ENCODE assay signal across 33 cellular contexts in the genomic region with DNA sequence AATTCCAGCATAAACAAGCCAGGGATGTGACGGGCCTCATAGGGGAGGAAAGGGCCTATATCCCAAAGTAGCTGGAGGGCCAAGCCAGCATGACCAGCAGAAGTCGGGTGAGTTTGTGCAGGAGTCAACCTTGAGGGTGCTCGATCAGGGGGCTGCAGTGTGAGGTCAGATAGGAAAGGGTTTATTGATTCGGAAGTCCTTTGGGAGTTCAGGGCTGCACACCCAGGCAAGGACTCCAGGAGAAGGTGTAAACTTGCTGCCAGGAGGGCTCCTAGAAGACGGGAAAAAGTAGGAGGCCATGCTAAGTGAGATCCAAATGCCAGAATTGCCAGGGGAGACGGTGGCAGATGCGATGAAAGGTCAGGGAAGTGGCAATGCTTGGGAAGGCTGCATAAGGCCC. TPM values are rescaled to one million over a fixed set of nuclear protein-coding genes. Genes with fewer than 3 reads are reported as not detected.
"Had no signal": no experiment of that assay in that cellular context is flagged by ENCODE, and none has a peak within 500 bp of the region (broad histone marks: within the 10 kb centered on the region; RNA-seq: fewer than 3 reads in every experiment).

No MANE protein-coding gene starts in this region.

- H3K36me3 Mint-ChIP-seq: brain had no signal

- H3K9me3 ChIP-seq: MG63, Peyer's patch, SJSA1, SK-N-SH had no signal

- H3K36me3 ChIP-seq: MG63, Peyer's patch, WERI-Rb-1 had no signal

- ATAC-seq: activated CD8-positive, alpha-beta memory T cell treated with anti-CD3 and anti-CD28 coated beads, Interleukin-2, amount 10 ng/mL, durations not matched to agents 7 days and 5 days had no signal

- H3K27me3 ChIP-seq: MG63, Peyer's patch, SJSA1 had no signal

- H3K27ac Mint-ChIP-seq: brain had no signal

- H3K27ac ChIP-seq: Peyer's patch, SJSA1, WERI-Rb-1 had no signal

- FAIRE-seq: bronchial epithelial cell had no signal

- DNase-seq: activated CD4-positive, alpha-beta T cell treated with anti-CD3 and anti-CD28 coated beads for 1 hour; activated CD4-positive, alpha-beta T cell treated with anti-CD3 and anti-CD28 coated beads for 48 hours; activated CD4-positive, alpha-beta T cell treated with anti-CD3 and anti-CD28 coated beads, Interleukin-2, amount 50 U/mL, for 48 hours; activated CD4-positive, CD25-positive, alpha-beta regulatory T cell; activated CD8-positive, alpha-beta memory T cell treated with anti-CD3 and anti-CD28 coated beads for 24 hours; activated CD8-positive, alpha-beta memory T cell treated with anti-CD3 and anti-CD28 coated beads, Interleukin-2, amount 10 ng/mL, durations not matched to agents 7 days and 5 days; activated CD8-positive, alpha-beta memory T cell treated with anti-CD3 and anti-CD28 coated beads, Interleukin-2, amount 50 U/mL, for 48 hours; activated effector memory CD4-positive, alpha-beta T cell treated with anti-CD3 and anti-CD28 coated beads, Interleukin-2, amount 50 U/mL, for 16 hours; activated naive CD4-positive, alpha-beta T cell; activated naive CD4-positive, alpha-beta T cell treated with anti-CD3 and anti-CD28 coated beads, Interleukin-2, amount 50 U/mL, for 16 hours; activated T-cell treated with anti-CD3 and anti-CD28 coated beads, Interleukin-2, amount 50 U/mL, for 48 hours; anterior cingulate cortex; caudate nucleus; Karpas-422; KBM-7; MG63; MV-4-11; NCI-H1092; NCI-H1436 treated with DMSO at 0.1 percent for 48 hours; NCI-H1694 treated with DMSO at 0.1 percent for 48 hours; NCI-H2029; NCI-H345; NCI-H524 treated with DMSO at 0.1 percent for 48 hours; Peyer's patch; RPMI8226; SHP77 treated with DMSO at 0.1 percent for 48 hours; SK-N-SH; T1000; WERI-Rb-1 had no signal

- H3K4me3 Mint-ChIP-seq: activated CD8-positive, alpha-beta memory T cell treated with anti-CD3 and anti-CD28 coated beads, Interleukin-2, amount 10 ng/mL, durations not matched to agents 7 days and 5 days; brain had no signal

- H3K4me3 ChIP-seq: MG63, Peyer's patch, SJSA1 had no signal

- H3K9me3 Mint-ChIP-seq: IgD-negative memory B cell had no signal

- H3K27me3 Mint-ChIP-seq: activated CD8-positive, alpha-beta memory T cell treated with anti-CD3 and anti-CD28 coated beads, Interleukin-2, amount 10 ng/mL, durations not matched to agents 7 days and 5 days; IgD-negative memory B cell had no signal

RNA-seq across cellular contexts. Expression of a gene that starts 3.4 kb away (rescaled TPM):
- polyA plus RNA-seq: SK-N-SH had no signal
